In genomic region chr10:49917927-49918326, GRCh38 we compare ENCODE assay signal across 4 cellular contexts. TPM values are rescaled to one million over a fixed set of nuclear protein-coding genes. Genes with fewer than 3 reads are reported as not detected.
DNase-seq lines count a peak whose midpoint lies in the region; ATAC-seq and TF ChIP-seq lines count a peak whose summit lies in the region.
"Not testable (repeated sequence)": the region's sequence is repeated elsewhere in the genome, so short reads cannot be mapped to it uniquely, and the experiment has no call there.

No MANE protein-coding gene starts in this region.

- not testable (repeated sequence) for H3K9me3 Mint-ChIP-seq in central memory CD8-positive, alpha-beta T cell

- H4K8ac ChIP-seq in IMR-90 (ENCODE audit: low read depth in 2 of 2, low read length in 2 of 2); mesenchymal stem cell (ENCODE audit: low read length): not testable (repeated sequence)

- not testable (repeated sequence) for H2AFZ ChIP-seq in IMR-90 (replicated peaks; ENCODE audit: low read length, poor library complexity); mesenchymal stem cell (ENCODE audit: low read depth, low read length)

- H3K36me3 ChIP-seq in IMR-90 (ENCODE audit: control insufficient read depth, insufficient read depth, low read length), result not testable (repeated sequence)
- peaks cover 0 to 14% of the 10 kb centered on the region in 2 experiments for H3K36me3 ChIP-seq in mesenchymal stem cell (ENCODE audit: control insufficient read depth in 1 of 2, insufficient read depth in 2 of 2, low read depth in 1 of 2, low read length in 2 of 2)

- H2BK20ac ChIP-seq in IMR-90 (ENCODE audit: low read depth, low read length), result not testable (repeated sequence)

- H3K4me1 Mint-ChIP-seq in central memory CD8-positive, alpha-beta T cell, result not testable (repeated sequence)

- not testable (repeated sequence) for H2BK12ac ChIP-seq in mesenchymal stem cell (ENCODE audit: low read length in 2 of 2)

- not testable (repeated sequence) for H3K27me3 Mint-ChIP-seq in central memory CD8-positive, alpha-beta T cell

- H3K56ac ChIP-seq in IMR-90 (ENCODE audit: extremely low read depth, insufficient read depth, low read length), result not testable (repeated sequence)

- H3K23ac ChIP-seq in IMR-90 (ENCODE audit: low read depth, low read length); mesenchymal stem cell (ENCODE audit: low read length in 2 of 2): not testable (repeated sequence)

- H3K9me1 ChIP-seq in IMR-90 (ENCODE audit: insufficient read depth, low read length), result not testable (repeated sequence)

- TF ChIP-seq CTCF in IMR-90 (conservative IDR thresholded peaks at IDR 0.05; ENCODE audit: low read depth, low read length); fibroblast of villous mesenchyme (IDR thresholded peaks at IDR 0.05; ENCODE audit: insufficient read depth, low read depth, low read length): not testable (repeated sequence)

- not testable (repeated sequence) for H4K5ac ChIP-seq in IMR-90 (ENCODE audit: low read depth, low read length)

- H3K4me3 ChIP-seq in IMR-90 (ENCODE audit: insufficient read depth, low read depth, low read length); fibroblast of villous mesenchyme (ENCODE audit: low read depth, low read length); mesenchymal stem cell (ENCODE audit: insufficient read depth in 1 of 2, low read depth in 1 of 2, low read length in 2 of 2): not testable (repeated sequence)

- H3K27ac ChIP-seq in IMR-90 (ENCODE audit: insufficient read depth, low read length); mesenchymal stem cell (ENCODE audit: low read length, poor library complexity, severe bottlenecking): not testable (repeated sequence)

- not testable (repeated sequence) for H4K91ac ChIP-seq in IMR-90 (ENCODE audit: insufficient read depth, low read depth, low read length); mesenchymal stem cell (ENCODE audit: low read length)

- H2BK5ac ChIP-seq in IMR-90 (ENCODE audit: low read depth, low read length, poor library complexity, severe bottlenecking); mesenchymal stem cell (ENCODE audit: low read depth, low read length, poor library complexity, severe bottlenecking): not testable (repeated sequence)

- H3K36me3 Mint-ChIP-seq in central memory CD8-positive, alpha-beta T cell (ENCODE audit: insufficient read depth), result peaks cover 29% of the 10 kb centered on the region

- not testable (repeated sequence) for TF ChIP-seq RAD21 in IMR-90 (IDR thresholded peaks at IDR 0.05; ENCODE audit: low read length)

- not testable (repeated sequence) for H3K4ac ChIP-seq in IMR-90 (ENCODE audit: low read depth, low read length); mesenchymal stem cell (ENCODE audit: low read depth in 1 of 2, low read length in 2 of 2)

- not testable (repeated sequence) for TF ChIP-seq POLR2A in IMR-90 (IDR thresholded peaks at IDR 0.05; ENCODE audit: low read depth, low read length)

- intact Hi-C loops in IMR-90 (cut with micrococcal nuclease), result not testable (repeated sequence)

- peak; percentile 96 for ATAC-seq in IMR-90 (ENCODE audit: low read depth)
- ATAC-seq in central memory CD8-positive, alpha-beta T cell (replicated peaks; ENCODE audit: extremely low read depth, poor library complexity, severe bottlenecking), result not testable (repeated sequence)

- H3K9ac ChIP-seq in IMR-90 (ENCODE audit: low read depth, low read length); mesenchymal stem cell (ENCODE audit: low read length): not testable (repeated sequence)

- not testable (repeated sequence) for BruUV-seq in IMR-90 (replicated peaks; lab: Mats Ljungman, UMichigan)

- POLR2A ChIA-PET in IMR-90 (lab: Charles Lee; ENCODE audit: unreplicated experiment), result not testable (repeated sequence)

- not testable (repeated sequence) for H3K9me3 ChIP-seq in IMR-90 (ENCODE audit: control insufficient read depth, insufficient read depth, low read length); mesenchymal stem cell (ENCODE audit: control insufficient read depth, low read length)

- H2BK15ac ChIP-seq in IMR-90 (ENCODE audit: low read depth, low read length); mesenchymal stem cell (ENCODE audit: low read depth, poor library complexity, severe bottlenecking): not testable (repeated sequence)

- in situ Hi-C loops in IMR-90 (cut with MboI; ENCODE audit: low sequenced_read_pairs), result loop anchor here (10.0 kb wide), 1 partner anchor 323 kb away; no protein-coding TSS in a partner anchor

- dilution Hi-C loops in IMR-90 (cut with HindIII; ENCODE audit: low sequenced_read_pairs, unreplicated experiment), result not testable (repeated sequence)

- H3K18ac ChIP-seq in IMR-90 (ENCODE audit: low read depth, low read length); mesenchymal stem cell (ENCODE audit: low read depth in 1 of 2, low read length in 2 of 2): not testable (repeated sequence)

- H4K20me1 ChIP-seq in IMR-90 (ENCODE audit: insufficient read depth, low read length), result not testable (repeated sequence)

- H3K79me1 ChIP-seq in IMR-90 (ENCODE audit: low read depth in 1 of 2, low read length in 2 of 2); mesenchymal stem cell (replicated peaks; ENCODE audit: low read length, poor library complexity, severe bottlenecking): not testable (repeated sequence)

- CTCF ChIA-PET in IMR-90 (lab: Yijun Ruan, JAX), result not testable (repeated sequence)

- not testable (repeated sequence) for H3K27me3 ChIP-seq in IMR-90 (ENCODE audit: control insufficient read depth, insufficient read depth, low read length); mesenchymal stem cell (ENCODE audit: control insufficient read depth in 1 of 2, insufficient read depth in 1 of 2, low read length in 2 of 2)

- not testable (repeated sequence) for H3K4me2 ChIP-seq in IMR-90 (ENCODE audit: low read depth, low read length); mesenchymal stem cell (ENCODE audit: low read length, poor library complexity, severe bottlenecking)

- not testable (repeated sequence) for H3K4me1 ChIP-seq in IMR-90 (ENCODE audit: control insufficient read depth, insufficient read depth, low read length); mesenchymal stem cell (ENCODE audit: control insufficient read depth, insufficient read depth, low read depth, low read length)

- H2BK120ac ChIP-seq in IMR-90 (ENCODE audit: low read depth, low read length); mesenchymal stem cell (ENCODE audit: low read depth, low read length): not testable (repeated sequence)

- not testable (repeated sequence) for H2AK9ac ChIP-seq in IMR-90 (replicated peaks; ENCODE audit: low read depth, low read length, poor library complexity)

- H3K14ac ChIP-seq in IMR-90 (replicated peaks; ENCODE audit: low read depth, low read length); mesenchymal stem cell (ENCODE audit: low read length in 2 of 2): not testable (repeated sequence)

- peak overlapping the region; percentile 7 for H3K27ac Mint-ChIP-seq in central memory CD8-positive, alpha-beta T cell (ENCODE audit: low read depth)

- peak; percentile 41 for DNase-seq in IMR-90
- DNase-seq in central memory CD8-positive, alpha-beta T cell (ENCODE audit: low spot score in 2 of 2), result not testable (repeated sequence)
- peak; percentile 29 for DNase-seq in fibroblast of villous mesenchyme (ENCODE audit: low read depth)
- DNase-seq in mesenchymal stem cell, result peak; percentile 10

- H3K4me3 Mint-ChIP-seq in central memory CD8-positive, alpha-beta T cell, result not testable (repeated sequence)

- H2AK5ac ChIP-seq in IMR-90 (ENCODE audit: low read depth, low read length); mesenchymal stem cell (ENCODE audit: low read length, severe bottlenecking): not testable (repeated sequence)

RNA-seq across cellular contexts. Expression of gene PARG, which starts 23.9 kb away (rescaled TPM):
- total RNA-seq in IMR-90 (2012; rRNA removed) (24.4 and 32.2 TPM in 2 replicates), fibroblast of villous mesenchyme (31.9 and 42.7 TPM in 2 replicates)
- polyA plus RNA-seq in IMR-90 (2012; rRNA removed), result 7.5 and 8.6 TPM in 2 replicates
- polyA plus RNA-seq in IMR-90 (2012; cell fraction: cytosol; rRNA removed), result 2.1 and 3.3 TPM in 2 replicates
- 3.5 and 10.6 TPM in 2 replicates for polyA plus RNA-seq in IMR-90 (2012; cell fraction: nucleus; rRNA removed; ENCODE audit: low replicate concordance)
- polyA plus RNA-seq in mesenchymal stem cell (2013, experiment 1 of 2), result 9.1 TPM
- polyA plus RNA-seq in mesenchymal stem cell (2013, experiment 2 of 2), result 9.3 TPM

RNA-seq across cellular contexts. Expression of gene TIMM23B, which starts 23.9 kb away (rescaled TPM):
- 13.8 and 19.2 TPM in 2 replicates for total RNA-seq in IMR-90 (2012; rRNA removed)
- polyA plus RNA-seq in IMR-90 (2012; rRNA removed), result 12.9 and 14.2 TPM in 2 replicates
- polyA plus RNA-seq in IMR-90 (2012; cell fraction: cytosol; rRNA removed), result 6.4 and 9.3 TPM in 2 replicates
- 21.6 and 35.9 TPM in 2 replicates for polyA plus RNA-seq in IMR-90 (2012; cell fraction: nucleus; rRNA removed; ENCODE audit: low replicate concordance)
- total RNA-seq in fibroblast of villous mesenchyme, result 20.7 and 25.4 TPM in 2 replicates
- polyA plus RNA-seq in mesenchymal stem cell (2013, experiment 1 of 2), result 10.4 TPM
- polyA plus RNA-seq in mesenchymal stem cell (2013, experiment 2 of 2), result 10.6 TPM
